In the genomic region with DNA sequence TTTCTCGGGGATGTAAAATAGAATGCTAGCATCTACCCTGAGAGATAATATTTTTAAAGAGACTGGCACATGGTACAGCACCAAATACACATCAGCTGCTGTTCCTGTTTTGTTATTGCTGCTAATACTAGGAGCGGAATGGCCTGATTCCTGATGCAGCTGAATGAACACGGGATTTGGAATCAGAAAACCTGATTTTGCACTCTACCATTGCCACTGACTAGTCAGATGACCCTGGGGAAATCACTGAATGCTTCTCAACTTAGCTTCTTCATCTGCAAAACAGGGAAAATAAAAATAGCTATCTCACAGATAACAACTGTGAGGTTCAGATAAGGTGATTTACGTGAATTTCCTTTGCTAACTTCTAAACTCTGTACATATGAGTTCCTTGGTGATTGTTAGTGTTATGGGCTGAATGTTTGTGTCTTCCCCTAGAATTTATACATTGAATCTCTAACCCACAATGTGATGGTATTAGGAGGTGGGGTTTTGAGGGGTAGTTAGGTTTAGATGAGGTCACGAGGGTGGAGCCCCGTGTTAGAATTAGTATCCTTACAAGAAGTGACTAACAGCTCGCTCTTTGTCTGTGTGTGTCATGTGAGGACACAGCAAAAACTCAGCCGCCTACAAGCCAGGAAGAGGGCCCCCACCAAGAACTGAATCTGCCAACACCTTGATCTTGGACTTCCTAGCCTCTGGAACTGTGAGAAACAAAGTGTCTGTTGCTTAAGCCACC, we compare ENCODE assay signal across 9 cellular contexts. TPM values are rescaled to one million over a fixed set of nuclear protein-coding genes. Genes with fewer than 3 reads are reported as not detected.
A peak's percentile ranks its signal among the peaks of the same experiment; 100 is the strongest.
DNase-seq lines count a peak whose midpoint lies in the region; ATAC-seq and TF ChIP-seq lines count a peak whose summit lies in the region.
"Had no signal": no experiment of that assay in that cellular context is flagged by ENCODE, and none has a peak within 500 bp of the region (broad histone marks: within the 10 kb centered on the region; RNA-seq: fewer than 3 reads in every experiment).

No MANE protein-coding gene starts in this region.

- no peaks in the 10 kb centered on the region for H3K9me3 Mint-ChIP-seq in CD4-positive, alpha-beta memory T cell
- no peaks in the 10 kb centered on the region for H3K9me3 Mint-ChIP-seq in activated CD8-positive, alpha-beta T cell treated with anti-CD3 and anti-CD28 coated beads for 36 hours

- POLR2A ChIA-PET in CD4-positive, alpha-beta memory T cell (lab: Charles Lee; ENCODE audit: partially characterized antibody), result interaction anchor here (0.7 to 15.5 kb wide), 31 partner anchors 9 to 586 kb away, joined by 3 to 813 read pairs (median 5); partner anchors contain the start of genes GBP1, GBP3, LRRC8B and LRRC8C
- POLR2A ChIA-PET in activated CD8-positive, alpha-beta T cell treated with anti-CD3 and anti-CD28 coated beads for 36 hours (lab: Charles Lee), result interaction anchor here (0.7 to 5.7 kb wide), 20 partner anchors 11 to 481 kb away, joined by 3 to 76 read pairs (median 5); partner anchors contain the start of genes GBP5, LRRC8B and LRRC8C

- DNase-seq in CD4-positive, alpha-beta memory T cell, result peak; percentile 74 to 96 (median 85)
- peak; percentile 90 for DNase-seq in activated CD8-positive, alpha-beta T cell treated with anti-CD3 and anti-CD28 coated beads for 36 hours
- DNase-seq in central memory CD4-positive, alpha-beta T cell, result peak; percentile 85
- no peak for DNase-seq in spleen
- DNase-seq in NCI-H69 (lab: John Stamatoyannopoulos, UW), result no peak
- DNase-seq: NCI-H526 treated with DMSO at 0.1 percent for 48 hours had no signal

- H3K27me3 ChIP-seq in CD4-positive, alpha-beta memory T cell (ENCODE audit: insufficient read depth, low read length), result no peaks in the 10 kb centered on the region
- no peaks in the 10 kb centered on the region for H3K27me3 ChIP-seq in spleen (replicated peaks in 1 of 7)

- no peaks in the 10 kb centered on the region for H3K27me3 Mint-ChIP-seq in CD4-positive, alpha-beta memory T cell
- no peaks in the 10 kb centered on the region for H3K27me3 Mint-ChIP-seq in activated CD8-positive, alpha-beta T cell treated with anti-CD3 and anti-CD28 coated beads for 36 hours

- no peaks in the 10 kb centered on the region for H3K36me3 ChIP-seq in CD4-positive, alpha-beta memory T cell (ENCODE audit: insufficient read depth, low read length)
- H3K36me3 ChIP-seq in spleen, result no peaks in the 10 kb centered on the region

- intact Hi-C loops in CD4-positive, alpha-beta memory T cell (cut with micrococcal nuclease), result loop anchor here (1.0 to 10.0 kb wide), 5 partner anchors 9 to 387 kb away; partner anchors contain the start of genes GBP5, LRRC8B and ZNF326
- intact Hi-C loops in activated CD8-positive, alpha-beta T cell treated with anti-CD3 and anti-CD28 coated beads for 36 hours (cut with micrococcal nuclease), result loop anchor here (2.0 to 5.0 kb wide), 2 partner anchors 23 to 114 kb away; no protein-coding TSS in a partner anchor
- intact Hi-C loops in spleen (cut with DNase I; ENCODE audit: low total_unique reads), result no loop called here

- no peak for TF ChIP-seq CTCF in activated CD8-positive, alpha-beta T cell treated with anti-CD3 and anti-CD28 coated beads for 36 hours (IDR thresholded peaks at IDR 0.05)
- no peak for TF ChIP-seq CTCF in spleen (IDR thresholded peaks at IDR 0.05 in 8 of 11, conservative IDR thresholded peaks at IDR 0.05 in 3 of 11)

- CTCF ChIA-PET in CD4-positive, alpha-beta memory T cell (lab: Charles Lee; ENCODE audit: partially characterized antibody), result interaction anchor here (0.7 to 21.3 kb wide), 7 partner anchors 12 to 152 kb away, joined by 3 to 688 read pairs (median 9); partner anchors contain the start of gene LRRC8C
- CTCF ChIA-PET in activated CD8-positive, alpha-beta T cell treated with anti-CD3 and anti-CD28 coated beads for 36 hours (lab: Charles Lee), result interaction anchor here (0.7 to 5.6 kb wide), 13 partner anchors 11 to 174 kb away, joined by 3 to 41 read pairs (median 5); no protein-coding TSS in a partner anchor

- H3K27ac Mint-ChIP-seq in CD4-positive, alpha-beta memory T cell, result peak overlapping the region; percentile 98 to 100 (median 99)
- H3K27ac Mint-ChIP-seq in activated CD8-positive, alpha-beta T cell treated with anti-CD3 and anti-CD28 coated beads for 36 hours, result peak overlapping the region; percentile 99

- H3K4me3 ChIP-seq in CD4-positive, alpha-beta memory T cell (ENCODE audit: low read length in 2 of 2), result peak overlapping the region; percentile 25 to 51
- H3K4me3 ChIP-seq in spleen, result peak overlapping the region in 1 of 8 donors; percentile 8

- H3K4me3 Mint-ChIP-seq in CD4-positive, alpha-beta memory T cell, result peak overlapping the region; percentile 87 to 97 (median 92)
- H3K4me3 Mint-ChIP-seq in activated CD8-positive, alpha-beta T cell treated with anti-CD3 and anti-CD28 coated beads for 36 hours, result peak overlapping the region; percentile 74

- H3K4me1 ChIP-seq in CD4-positive, alpha-beta memory T cell (ENCODE audit: insufficient read depth, low read length), result peaks cover 100% of the 10 kb centered on the region
- peaks cover 5 to 93% (median 30%) of the 10 kb centered on the region in 6 donors for H3K4me1 ChIP-seq in spleen

- peaks cover 0 to 3% of the 10 kb centered on the region in 2 donors for H3K36me3 Mint-ChIP-seq in CD4-positive, alpha-beta memory T cell
- peaks cover 14% of the 10 kb centered on the region for H3K36me3 Mint-ChIP-seq in activated CD8-positive, alpha-beta T cell treated with anti-CD3 and anti-CD28 coated beads for 36 hours (ENCODE audit: low read depth)

- peak overlapping the region; percentile 84 for H3K27ac ChIP-seq in CD4-positive, alpha-beta memory T cell (ENCODE audit: low read depth, low read length)
- H3K27ac ChIP-seq in spleen, result peak overlapping the region in 7 of 8 donors; percentile 5 to 77 (median 61)

- peak; percentile 38 for ATAC-seq in activated CD8-positive, alpha-beta T cell treated with anti-CD3 and anti-CD28 coated beads for 36 hours
- ATAC-seq in GM21717 (IDR thresholded peaks at IDR 0.05; ENCODE audit: unreplicated experiment) (no peak), HG03135 (IDR thresholded peaks at IDR 0.05; ENCODE audit: unreplicated experiment) (no peak), HG02938 (IDR thresholded peaks at IDR 0.05; ENCODE audit: unreplicated experiment) (no peak)

- TF ChIP-seq POLR2A in spleen (IDR thresholded peaks at IDR 0.05), result no peak

- no peaks in the 10 kb centered on the region for H3K9me3 ChIP-seq in CD4-positive, alpha-beta memory T cell (ENCODE audit: control insufficient read depth in 1 of 2, low read length in 2 of 2)
- H3K9me3 ChIP-seq in spleen, result no peaks in the 10 kb centered on the region

- H3K4me1 Mint-ChIP-seq in CD4-positive, alpha-beta memory T cell, result peaks cover 79 to 99% (median 89%) of the 10 kb centered on the region in 4 donors
- H3K4me1 Mint-ChIP-seq in activated CD8-positive, alpha-beta T cell treated with anti-CD3 and anti-CD28 coated beads for 36 hours (ENCODE audit: low read depth), result peaks cover 94% of the 10 kb centered on the region

- 62 to 81% (median 69%) methylated on average over 8 of the region's 8 CpGs for WGBS in spleen, 5 donors

RNA-seq across cellular contexts. Expression of gene LRRC8C, which starts 24.9 kb away (rescaled TPM):
- total RNA-seq in CD4-positive, alpha-beta memory T cell, result 10 to 100 TPM; 56.7 to 57.1 TPM
- 10 to 100 TPM; 21.2 to 30.1 TPM for polyA plus RNA-seq in CD4-positive, alpha-beta memory T cell
- total RNA-seq in activated CD8-positive, alpha-beta T cell treated with anti-CD3 and anti-CD28 coated beads for 36 hours, result 10 to 100 TPM; 34.4 to 37.4 TPM
- 10 to 100 TPM; 16.0 to 33.0 (median 27.8) TPM for total RNA-seq in spleen
- 1 to 10 TPM; 3.7 to 3.9 (median 3.7) TPM for polyA plus RNA-seq in spleen

Comparison
In these comparisons a context has a peak if more than half of its experiments do, and no peak if none do; other contexts are left out.
1. DNase-seq: peak in CD4-positive, alpha-beta memory T cell (5 of 5), activated CD8-positive, alpha-beta T cell treated with anti-CD3 and anti-CD28 coated beads for 36 hours (single experiment) and central memory CD4-positive, alpha-beta T cell (single experiment); none in spleen (single experiment) and NCI-H69 (single experiment).